Comparison of ENCODE assay signal across 15 cellular contexts in the genomic region with DNA sequence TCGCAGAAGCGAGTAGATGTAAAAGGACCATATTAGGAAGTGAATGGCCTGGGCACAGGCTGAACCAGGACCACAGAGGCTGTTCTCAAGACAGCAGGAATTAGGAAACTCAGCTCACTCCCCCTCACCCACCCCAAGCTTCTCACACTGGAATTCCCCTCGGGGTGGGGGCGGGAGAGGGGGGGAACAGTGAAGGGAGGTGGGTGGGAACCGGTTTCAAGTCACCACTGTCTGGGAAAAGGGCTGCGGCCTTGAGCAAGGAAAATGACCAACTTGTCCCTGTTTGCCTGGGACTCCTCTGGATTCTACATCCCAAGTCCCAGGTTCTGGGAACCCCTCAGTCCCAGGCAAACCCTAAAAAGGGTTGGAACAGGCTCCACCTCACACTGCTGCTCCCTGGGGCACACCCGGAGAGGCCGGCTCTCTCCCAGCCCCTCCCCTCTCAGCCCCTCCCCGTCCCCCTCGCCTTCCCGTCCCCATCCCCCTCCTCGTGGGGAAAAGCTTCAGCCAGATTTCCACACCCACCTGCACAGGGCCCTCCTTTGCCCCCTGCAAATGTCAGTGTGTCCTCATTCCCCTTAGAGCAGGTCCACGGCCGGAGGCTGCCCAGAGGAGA.
DNase-seq lines count a peak whose midpoint lies in the region; ATAC-seq and TF ChIP-seq lines count a peak whose summit lies in the region.
"Had no signal": no experiment of that assay in that cellular context is flagged by ENCODE, and none has a peak within 500 bp of the region (broad histone marks: within the 10 kb centered on the region; RNA-seq: fewer than 3 reads in every experiment).

No MANE protein-coding gene starts in this region.

- no peak for TF ChIP-seq CTCF in breast epithelium (IDR thresholded peaks at IDR 0.05)

- H3K9ac ChIP-seq in ES-I3 (ENCODE audit: low read depth, low read length) (peak overlapping the region; percentile 32; the same call in 1 of the 2 replicates), iPS-18a (ENCODE audit: low read length) (no peak overlapping the region), rectal smooth muscle tissue (ENCODE audit: low read length) (no peak overlapping the region)

- no peak overlapping the region for H3K4me3 Mint-ChIP-seq in activated CD4-positive, alpha-beta T cell treated with anti-CD3 and anti-CD28 coated beads for 36 hours
- H3K4me3 Mint-ChIP-seq: activated naive CD8-positive, alpha-beta T cell treated with anti-CD3 and anti-CD28 coated beads, Interleukin-2, amount 50 U/mL, for 24 hours; memory B cell had no signal

- POLR2A ChIA-PET in activated CD4-positive, alpha-beta T cell treated with anti-CD3 and anti-CD28 coated beads for 36 hours (lab: Charles Lee), result no interaction called here

- H3K4me3 ChIP-seq in breast epithelium, result peak overlapping the region in 2 of 3 donors; percentile 31 to 34
- H3K4me3 ChIP-seq in iPS-18a (ENCODE audit: low read length), result peak overlapping the region; percentile 11
- no peak overlapping the region for H3K4me3 ChIP-seq in rectal smooth muscle tissue (ENCODE audit: low read length)
- H3K4me3 ChIP-seq: PC-9 had no signal

- intact Hi-C loops in breast epithelium (cut with DNase I; ENCODE audit: low total_unique reads), result no loop called here
- intact Hi-C loops in activated CD4-positive, alpha-beta T cell treated with anti-CD3 and anti-CD28 coated beads for 36 hours (cut with DNase I, micrococcal nuclease), result no loop called here

- ATAC-seq in left lobe of liver, result no peak
- no peak for ATAC-seq in activated CD4-positive, alpha-beta T cell treated with anti-CD3 and anti-CD28 coated beads for 36 hours
- ATAC-seq: activated naive CD8-positive, alpha-beta T cell treated with anti-CD3 and anti-CD28 coated beads, Interleukin-2, amount 50 U/mL, for 24 hours had no signal

- CTCF ChIA-PET in activated CD4-positive, alpha-beta T cell treated with anti-CD3 and anti-CD28 coated beads for 36 hours (lab: Charles Lee), result no interaction called here

- H3K36me3 ChIP-seq in ES-I3 (ENCODE audit: insufficient read depth, low read length) (no peaks in the 10 kb centered on the region), breast epithelium (no peaks in the 10 kb centered on the region), iPS-18a (ENCODE audit: control insufficient read depth, low read depth, low read length) (no peaks in the 10 kb centered on the region), rectal smooth muscle tissue (ENCODE audit: control insufficient read depth, insufficient read depth, low read length) (no peaks in the 10 kb centered on the region)

- H3K9me3 ChIP-seq in ES-I3 (ENCODE audit: control insufficient read depth, insufficient read depth, low read length), result no peaks in the 10 kb centered on the region
- H3K9me3 ChIP-seq in breast epithelium, result no peaks in the 10 kb centered on the region
- H3K9me3 ChIP-seq in iPS-18a (ENCODE audit: control insufficient read depth, low read depth, low read length), result no peaks in the 10 kb centered on the region

- DNase-seq in breast epithelium (ENCODE audit: low spot score in 2 of 2) (peak in 1 of 2 donors; percentile 92), left lobe of liver (ENCODE audit: low spot score) (no peak), globus pallidus (ENCODE audit: low spot score) (no peak)
- no peak for DNase-seq in activated CD4-positive, alpha-beta T cell treated with anti-CD3 and anti-CD28 coated beads for 36 hours
- no peak for DNase-seq in activated naive CD4-positive, alpha-beta T cell treated with Interleukin-2 at 50 U/mL for 16 hours
- DNase-seq: activated CD4-positive, CD25-positive, alpha-beta regulatory T cell treated with anti-CD3 and anti-CD28 coated beads, Interleukin-2, amount 50 U/mL, for 72 hours; activated naive CD8-positive, alpha-beta T cell treated with anti-CD3 and anti-CD28 coated beads, Interleukin-2, amount 50 U/mL, for 24 hours; cerebellar nuclear complex; NCI-H446 treated with DMSO at 0.1 percent for 48 hours; PC-9; stimulated activated CD4-positive, alpha-beta T cell treated with anti-CD3 and anti-CD28 coated beads, Interleukin-12 subunit alpha, Interleukin-12 subunit beta, amount 100 ng/mL, for 4 hours had no signal

- H3K4me1 ChIP-seq in ES-I3 (ENCODE audit: insufficient read depth, low read length), result peaks cover 32% of the 10 kb centered on the region
- H3K4me1 ChIP-seq in breast epithelium, result no peaks in the 10 kb centered on the region
- H3K4me1 ChIP-seq in iPS-18a (ENCODE audit: control insufficient read depth, low read depth, low read length), result peaks cover 35% of the 10 kb centered on the region
- peaks cover 18% of the 10 kb centered on the region for H3K4me1 ChIP-seq in rectal smooth muscle tissue (ENCODE audit: control insufficient read depth, insufficient read depth, low read length)

- H3K27ac ChIP-seq in breast epithelium, result peak overlapping the region; percentile 80 to 92
- H3K27ac ChIP-seq in iPS-18a (ENCODE audit: low read length), result no peak overlapping the region
- H3K27ac ChIP-seq in rectal smooth muscle tissue (ENCODE audit: low read depth, low read length), result peak overlapping the region; percentile 69
- H3K27ac ChIP-seq: PC-9 had no signal

- peaks cover 29% of the 10 kb centered on the region for H3K27me3 Mint-ChIP-seq in activated CD4-positive, alpha-beta T cell treated with anti-CD3 and anti-CD28 coated beads for 36 hours

- no peaks in the 10 kb centered on the region for H3K4me1 Mint-ChIP-seq in activated CD4-positive, alpha-beta T cell treated with anti-CD3 and anti-CD28 coated beads for 36 hours
- H3K4me1 Mint-ChIP-seq: activated naive CD8-positive, alpha-beta T cell treated with anti-CD3 and anti-CD28 coated beads, Interleukin-2, amount 50 U/mL, for 24 hours; memory B cell had no signal

- H3K27me3 ChIP-seq in breast epithelium, result no peaks in the 10 kb centered on the region
- peaks cover 21% of the 10 kb centered on the region for H3K27me3 ChIP-seq in iPS-18a (ENCODE audit: control insufficient read depth, insufficient read depth, low read length)
- no peaks in the 10 kb centered on the region for H3K27me3 ChIP-seq in rectal smooth muscle tissue (ENCODE audit: control insufficient read depth, insufficient read depth, low read length)

- no peak for TF ChIP-seq POLR2A in breast epithelium (IDR thresholded peaks at IDR 0.05)

- no peaks in the 10 kb centered on the region for H3K36me3 Mint-ChIP-seq in activated CD4-positive, alpha-beta T cell treated with anti-CD3 and anti-CD28 coated beads for 36 hours (ENCODE audit: low read depth)
- H3K36me3 Mint-ChIP-seq: memory B cell had no signal

- no peak overlapping the region for H3K27ac Mint-ChIP-seq in activated CD4-positive, alpha-beta T cell treated with anti-CD3 and anti-CD28 coated beads for 36 hours
- H3K27ac Mint-ChIP-seq: activated naive CD8-positive, alpha-beta T cell treated with anti-CD3 and anti-CD28 coated beads, Interleukin-2, amount 50 U/mL, for 24 hours; memory B cell had no signal

- no peaks in the 10 kb centered on the region for H3K9me3 Mint-ChIP-seq in activated CD4-positive, alpha-beta T cell treated with anti-CD3 and anti-CD28 coated beads for 36 hours (ENCODE audit: low read depth)
- H3K9me3 Mint-ChIP-seq: activated naive CD8-positive, alpha-beta T cell treated with anti-CD3 and anti-CD28 coated beads, Interleukin-2, amount 50 U/mL, for 24 hours had no signal
